Comparison of ENCODE assay signal across 17 cellular contexts in genomic region chr2:143698888-143699570, GRCh38.
DNase-seq lines count a peak whose midpoint lies in the region; ATAC-seq lines count a peak whose summit lies in the region.
"Had no signal": no experiment of that assay in that cellular context is flagged by ENCODE, and none has a peak within 500 bp of the region (broad histone marks: within the 10 kb centered on the region; RNA-seq: fewer than 3 reads in every experiment).

No MANE protein-coding gene starts in this region.

- H3K9me3 Mint-ChIP-seq in activated T-cell treated with anti-CD3 and anti-CD28 coated beads, Interleukin-2, amount 50 U/mL, for 24 hours, result peaks cover 6% of the 10 kb centered on the region
- H3K9me3 Mint-ChIP-seq: CD8-positive, alpha-beta T cell had no signal

- peaks cover 76% of the 10 kb centered on the region for H3K4me1 Mint-ChIP-seq in activated T-cell treated with anti-CD3 and anti-CD28 coated beads, Interleukin-2, amount 50 U/mL, for 24 hours (ENCODE audit: low read depth)

- ATAC-seq in GM21526 (IDR thresholded peaks at IDR 0.05; ENCODE audit: low FRiP score, unreplicated experiment) (peak; percentile 38), HG03520 (IDR thresholded peaks at IDR 0.05; ENCODE audit: unreplicated experiment) (peak; percentile 38), GM18519 (IDR thresholded peaks at IDR 0.05; ENCODE audit: low FRiP score, unreplicated experiment) (no peak)
- peak; percentile 75 for ATAC-seq in stimulated activated naive CD8-positive, alpha-beta T cell treated with anti-CD3 and anti-CD28 coated beads, Interleukin-15, Interleukin-2, amounts not matched to agents 100 U/mL and 50 U/mL, for 24 hours
- ATAC-seq: CD8-positive, alpha-beta T cell; esophagus mucosa; left lung; right lobe of liver had no signal

- DNase-seq in activated T-cell treated with anti-CD3 and anti-CD28 coated beads, Interleukin-2, amount 50 U/mL, for 24 hours, result no peak
- DNase-seq in activated T-cell treated with anti-CD3 and anti-CD28 coated beads, Interleukin-2, amount 50 U/mL, for 48 hours, result no peak
- DNase-seq in stimulated activated naive CD8-positive, alpha-beta T cell treated with anti-CD3 and anti-CD28 coated beads, Interleukin-15, Interleukin-2, amounts not matched to agents 100 U/mL and 50 U/mL, for 24 hours, result no peak
- no peak for DNase-seq in SIG-M5 (lab: John Stamatoyannopoulos, UW)
- no peak for DNase-seq in HUDEP-2 (lab: John Stamatoyannopoulos, UW; ENCODE audit: unreplicated experiment in 76 of 76)
- DNase-seq: adrenal gland; CD8-positive, alpha-beta T cell; DMS79; GOT3; left lung; NCI-H2107; NCI-H524; right lobe of liver had no signal

- peaks cover 47% of the 10 kb centered on the region for H3K36me3 Mint-ChIP-seq in activated T-cell treated with anti-CD3 and anti-CD28 coated beads, Interleukin-2, amount 50 U/mL, for 24 hours (ENCODE audit: low read depth)

- H3K27me3 Mint-ChIP-seq in activated T-cell treated with anti-CD3 and anti-CD28 coated beads, Interleukin-2, amount 50 U/mL, for 24 hours, result no peaks in the 10 kb centered on the region

- peak overlapping the region; percentile 96 for H3K27ac Mint-ChIP-seq in activated T-cell treated with anti-CD3 and anti-CD28 coated beads, Interleukin-2, amount 50 U/mL, for 24 hours

- H3K4me3 Mint-ChIP-seq in activated T-cell treated with anti-CD3 and anti-CD28 coated beads, Interleukin-2, amount 50 U/mL, for 24 hours, result no peak overlapping the region
- H3K4me3 Mint-ChIP-seq: CD8-positive, alpha-beta T cell had no signal
